ENCODE assay signal across 8 cellular contexts in genomic region chr1:161367684-161368398, GRCh38. TPM values are rescaled to one million over a fixed set of nuclear protein-coding genes. Genes with fewer than 3 reads are reported as not detected.
DNase-seq lines count a peak whose midpoint lies in the region; ATAC-seq and TF ChIP-seq lines count a peak whose summit lies in the region.

Gene CFAP126 (minus strand): TSS chr1:161367876. CDS start chr1:161367868, 8 bp downstream.

- H3K27me3 ChIP-seq in kidney epithelial cell (ENCODE audit: control insufficient read depth, insufficient read depth, low read length): no peaks in the 10 kb centered on the region

- DNase-seq in 8988T (peak; percentile 36), GM10266 (ENCODE audit: extremely low spot score) (peak; percentile 81), NAMALWA (ENCODE audit: low spot score) (peak; percentile 94), T follicular helper cell (ENCODE audit: low read depth) (peak; percentile 45), cerebellar cortex (ENCODE audit: low spot score) (peak; percentile 58), kidney epithelial cell (ENCODE audit: low read depth) (peak; percentile 57)
- peak; percentile 23 for DNase-seq in stimulated activated naive CD4-positive, alpha-beta T cell treated with Interleukin-2 at 50 U/mL for 16 hours (lab: John Stamatoyannopoulos, UW)

- H3K36me3 ChIP-seq in kidney epithelial cell (ENCODE audit: control insufficient read depth, insufficient read depth, low read length): no peaks in the 10 kb centered on the region

- peak; percentile 86 for ATAC-seq in HG02623 (IDR thresholded peaks at IDR 0.05; ENCODE audit: unreplicated experiment)

- peak; percentile 21 for TF ChIP-seq CTCF in GM10266 (IDR thresholded peaks at IDR 0.05; ENCODE audit: control insufficient read depth, insufficient read depth, low read depth, missing control alignments)
- TF ChIP-seq CTCF in kidney epithelial cell (IDR thresholded peaks at IDR 0.05; ENCODE audit: insufficient read depth, low read length, poor library complexity, severe bottlenecking): no peak

- no peak within 1 kb of the TSS for H3K4me3 ChIP-seq in kidney epithelial cell (ENCODE audit: low read depth, low read length)

RNA-seq across cellular contexts. Expression of gene CFAP126, which starts in this region (rescaled TPM):
- total RNA-seq in kidney epithelial cell: not detected in 2 replicates

Comparison
In these comparisons a context has a peak if more than half of its experiments do, and no peak if none do; other contexts are left out.
1. Peak in DNase-seq in kidney epithelial cell; RNA of the gene not detected or under 1 TPM.
2. DNase-seq: peak in every context shown above with its lines; median percentile 94 in NAMALWA; 81 in GM10266; 58 in cerebellar cortex; 57 in kidney epithelial cell; 45 in T follicular helper cell; 36 in 8988T; 23 in stimulated activated naive CD4-positive, alpha-beta T cell treated with Interleukin-2 at 50 U/mL for 16 hours.